Comparison of ENCODE assay signal across 16 cellular contexts in genomic region chr2:22521620-22522019, GRCh38.
DNase-seq lines count a peak whose midpoint lies in the region; ATAC-seq, FAIRE-seq and TF ChIP-seq lines count a peak whose summit lies in the region.
"Had no signal": no experiment of that assay in that cellular context is flagged by ENCODE, and none has a peak within 500 bp of the region (broad histone marks: within the 10 kb centered on the region; RNA-seq: fewer than 3 reads in every experiment).

No MANE protein-coding gene starts in this region.

- H2BK12ac ChIP-seq in H1 (ENCODE audit: low read depth, low read length), result no peak overlapping the region

- peaks cover 1% of the 10 kb centered on the region for H3K27me3 Mint-ChIP-seq in GM23338 (ENCODE audit: insufficient read depth, low read depth, poor library complexity)
- no peaks in the 10 kb centered on the region for H3K27me3 Mint-ChIP-seq in HFFc6 (ENCODE audit: insufficient read depth)
- no peaks in the 10 kb centered on the region for H3K27me3 Mint-ChIP-seq in Caco-2 (ENCODE audit: insufficient read depth, unreplicated experiment)
- H3K27me3 Mint-ChIP-seq: CD4-positive, alpha-beta memory T cell had no signal

- H3K4me1 ChIP-seq in GM23338 (ENCODE audit: insufficient read depth), result no peaks in the 10 kb centered on the region
- H3K4me1 ChIP-seq in NT2/D1 (ENCODE audit: insufficient read depth, insufficient read length), result peaks cover 2% of the 10 kb centered on the region
- no peaks in the 10 kb centered on the region; a peak in 1 of 7 replicates for H3K4me1 ChIP-seq in H1 (replicated peaks in 1 of 4; ENCODE audit: control insufficient read depth in 3 of 4, insufficient read depth in 4 of 4, low read length in 3 of 4)
- peaks cover 5% of the 10 kb centered on the region for H3K4me1 ChIP-seq in mesendoderm (ENCODE audit: control insufficient read depth, low read depth, low read length)
- H3K4me1 ChIP-seq in effector memory CD4-positive, alpha-beta T cell (ENCODE audit: control insufficient read depth, insufficient read depth, low read length, poor library complexity, severe bottlenecking), result no peaks in the 10 kb centered on the region
- H3K4me1 ChIP-seq in Caco-2, result no peaks in the 10 kb centered on the region

- H4K5ac ChIP-seq in H1 (ENCODE audit: insufficient read length, low read depth, low read length), result no peak overlapping the region
- H4K5ac ChIP-seq in mesendoderm (ENCODE audit: low read length), result no peak overlapping the region

- no peak overlapping the region for H3K9ac ChIP-seq in NT2/D1 (ENCODE audit: insufficient read length, low read depth)
- H3K9ac ChIP-seq in H1 (replicated peaks in 1 of 4; ENCODE audit: extremely low read depth in 1 of 4, low read depth in 3 of 4, low read length in 3 of 4), result no peak overlapping the region
- H3K9ac ChIP-seq in mesendoderm (ENCODE audit: low read length), result no peak overlapping the region

- no peaks in the 10 kb centered on the region for H3K23me2 ChIP-seq in H1 (ENCODE audit: low read depth, low read length)

- no peak for TF ChIP-seq RAD21 in H1 (IDR thresholded peaks at IDR 0.05 in 1 of 2, conservative IDR thresholded peaks at IDR 0.05 in 1 of 2; ENCODE audit: low read depth in 2 of 2, low read length in 2 of 2)

- POLR2A ChIA-PET in H1 (lab: Charles Lee; ENCODE audit: partially characterized antibody) (no interaction called here), Caco-2 (lab: Charles Lee) (no interaction called here)

- no peaks in the 10 kb centered on the region for H3F3A ChIP-seq in GM23338 (replicated peaks; ENCODE audit: low read depth)

- no peak overlapping the region for H4K91ac ChIP-seq in H1 (replicated peaks; ENCODE audit: insufficient read length, low read length)

- H4K8ac ChIP-seq in H1 (ENCODE audit: extremely low read depth, insufficient read depth, low read length) (no peak overlapping the region), mesendoderm (ENCODE audit: low read depth, low read length) (no peak overlapping the region)

- no peak overlapping the region for H3K14ac ChIP-seq in H1 (ENCODE audit: insufficient read length)

- no peak overlapping the region for H3K23ac ChIP-seq in H1 (ENCODE audit: insufficient read length)
- H3K23ac ChIP-seq in mesendoderm (ENCODE audit: low read length), result no peak overlapping the region

- H3K56ac ChIP-seq in H1 (replicated peaks; ENCODE audit: insufficient read length, low read depth, low read length), result no peak overlapping the region
- peak overlapping the region; percentile 47 for H3K56ac ChIP-seq in mesendoderm (ENCODE audit: low read length)

- H3K4me3 ChIP-seq in GM23338, result no peak overlapping the region
- H3K4me3 ChIP-seq in NT2/D1 (ENCODE audit: insufficient read length, low read depth), result no peak overlapping the region
- H3K4me3 ChIP-seq in H1 (ENCODE audit: extremely low read depth in 1 of 4, insufficient read depth in 2 of 4, low read depth in 3 of 4, low read length in 4 of 4), result no peak overlapping the region
- H3K4me3 ChIP-seq in mesendoderm (ENCODE audit: low read length), result no peak overlapping the region
- H3K4me3 ChIP-seq in effector memory CD4-positive, alpha-beta T cell (ENCODE audit: insufficient read depth, low read depth, low read length, poor library complexity, severe bottlenecking), result no peak overlapping the region
- H3K4me3 ChIP-seq in Caco-2 (ENCODE audit: low read depth, low read length), result no peak overlapping the region

- H3K36me3 Mint-ChIP-seq in GM23338 (ENCODE audit: low read depth) (no peaks in the 10 kb centered on the region; the same call in 2 of the 3 replicates), HFFc6 (ENCODE audit: low read depth) (no peaks in the 10 kb centered on the region), Caco-2 (ENCODE audit: insufficient read depth, unreplicated experiment) (no peaks in the 10 kb centered on the region)
- H3K36me3 Mint-ChIP-seq: CD4-positive, alpha-beta memory T cell had no signal

- TF ChIP-seq CTCF in GM23338 (conservative IDR thresholded peaks at IDR 0.05; ENCODE audit: low read depth in 2 of 2) (no peak), H1 (IDR thresholded peaks at IDR 0.05; ENCODE audit: control extremely low read depth in 1 of 3, insufficient read depth in 1 of 3, low read depth in 1 of 3, low read length in 3 of 3) (no peak), HFFc6 (IDR thresholded peaks at IDR 0.05) (no peak), Caco-2 (IDR thresholded peaks at IDR 0.05; ENCODE audit: insufficient read depth in 1 of 2, low read depth in 1 of 2, low read length in 1 of 2, severe bottlenecking in 1 of 2, unreplicated experiment in 1 of 2) (no peak)

- H3K27ac Mint-ChIP-seq in GM23338 (no peak overlapping the region), HFFc6 (no peak overlapping the region), Caco-2 (ENCODE audit: unreplicated experiment) (no peak overlapping the region)
- H3K27ac Mint-ChIP-seq: CD4-positive, alpha-beta memory T cell; H9 had no signal

- DNase-seq in GM23338 (ENCODE audit: low spot score) (no peak), NT2/D1 (ENCODE audit: low read depth, low spot score) (peak; percentile 28), H1 (ENCODE audit: low read depth in 1 of 2, low spot score in 2 of 2) (no peak), mesendoderm (peak; percentile 92), DMS 273 treated with DMSO at 0.1 percent for 48 hours (lab: John Stamatoyannopoulos, UW) (no peak), HFFc6 (no peak), Caco-2 (no peak)
- DNase-seq in effector memory CD4-positive, alpha-beta T cell, result no peak
- DNase-seq: C1 segment of cervical spinal cord; CD4-positive, alpha-beta memory T cell; COR-L47; DMS79; EL; GF-D8; H9 had no signal

- no peak for TF ChIP-seq POLR2A in H1 (IDR thresholded peaks at IDR 0.05; ENCODE audit: control extremely low read depth in 1 of 2, low read depth in 2 of 2, low read length in 2 of 2)

- no peak overlapping the region for H2BK5ac ChIP-seq in H1 (ENCODE audit: low read depth, low read length)
- peak overlapping the region; percentile 81 for H2BK5ac ChIP-seq in mesendoderm (ENCODE audit: low read length)

- no peak overlapping the region for H2BK120ac ChIP-seq in H1 (replicated peaks; ENCODE audit: low read depth, low read length)
- H2BK120ac ChIP-seq in mesendoderm (ENCODE audit: low read depth, low read length), result peak overlapping the region; percentile 96

- intact Hi-C loops in Caco-2 (cut with micrococcal nuclease; ENCODE audit: unreplicated experiment), result no loop called here

- H3K36me3 ChIP-seq in GM23338 (ENCODE audit: insufficient read depth), result peaks cover 3% of the 10 kb centered on the region; the same call in 1 of the 2 replicates
- no peaks in the 10 kb centered on the region for H3K36me3 ChIP-seq in NT2/D1 (ENCODE audit: insufficient read depth, insufficient read length, low read length)
- H3K36me3 ChIP-seq in H1 (ENCODE audit: control insufficient read depth in 2 of 4, insufficient read depth in 4 of 4, low read length in 3 of 4), result no peaks in the 10 kb centered on the region
- H3K36me3 ChIP-seq in mesendoderm (ENCODE audit: control insufficient read depth, insufficient read depth, low read length), result no peaks in the 10 kb centered on the region
- H3K36me3 ChIP-seq in effector memory CD4-positive, alpha-beta T cell (ENCODE audit: control insufficient read depth, insufficient read depth, low read length), result no peaks in the 10 kb centered on the region
- no peaks in the 10 kb centered on the region for H3K36me3 ChIP-seq in Caco-2 (ENCODE audit: control insufficient read depth, insufficient read depth, low read length)

- H3K4ac ChIP-seq in H1 (replicated peaks; ENCODE audit: insufficient read length, low read depth, low read length) (no peak overlapping the region), mesendoderm (ENCODE audit: low read depth, low read length) (no peak overlapping the region)

- BruUV-seq in Caco-2 (replicated peaks; lab: Mats Ljungman, UMichigan), result no TSS peak

- H3K27ac ChIP-seq in GM23338 (ENCODE audit: low read depth) (no peak overlapping the region), H1 (ENCODE audit: low read depth, low read length) (no peak overlapping the region), mesendoderm (ENCODE audit: low read depth, low read length) (peak overlapping the region; percentile 60)
- no peak overlapping the region for H3K27ac ChIP-seq in effector memory CD4-positive, alpha-beta T cell (ENCODE audit: insufficient read depth, low read length, poor library complexity, severe bottlenecking)

- H2AFZ ChIP-seq in GM23338 (no peak overlapping the region), H1 (ENCODE audit: low read length) (no peak overlapping the region)

- no peak for FAIRE-seq in H1 (lab: Jason Lieb, UNC)
- FAIRE-seq: GM12891 had no signal

- H3K4me2 ChIP-seq in GM23338 (no peak overlapping the region), H1 (ENCODE audit: insufficient read depth in 1 of 2, low read depth in 2 of 2, low read length in 2 of 2) (no peak overlapping the region), mesendoderm (ENCODE audit: low read length) (no peak overlapping the region)

- H2BK20ac ChIP-seq in H1 (ENCODE audit: low read length), result no peak overlapping the region

- H3K18ac ChIP-seq in H1 (ENCODE audit: extremely low read depth, low read length), result no peak overlapping the region
- peak overlapping the region; percentile 87 for H3K18ac ChIP-seq in mesendoderm (ENCODE audit: low read length)

- H3K9me3 Mint-ChIP-seq in GM23338 (peaks cover 5% of the 10 kb centered on the region), HFFc6 (peaks cover 32% of the 10 kb centered on the region), Caco-2 (ENCODE audit: unreplicated experiment) (no peaks in the 10 kb centered on the region)

- H3K9me3 ChIP-seq in NT2/D1 (ENCODE audit: insufficient read depth, low read length) (no peaks in the 10 kb centered on the region), H1 (ENCODE audit: insufficient read depth in 2 of 2, low read depth in 1 of 2, low read length in 1 of 2) (no peaks in the 10 kb centered on the region), Caco-2 (no peaks in the 10 kb centered on the region)
- no peaks in the 10 kb centered on the region for H3K9me3 ChIP-seq in effector memory CD4-positive, alpha-beta T cell (ENCODE audit: control insufficient read depth, low read length)

- H3K79me1 ChIP-seq in H1 (ENCODE audit: low read depth, low read length), result no peaks in the 10 kb centered on the region
- H3K79me1 ChIP-seq in mesendoderm (ENCODE audit: low read length), result no peaks in the 10 kb centered on the region

- TF ChIP-seq EP300 in H1 (IDR thresholded peaks at IDR 0.05; ENCODE audit: borderline replicate concordance in 1 of 2, low read depth in 2 of 2, low read length in 2 of 2), result no peak

- H3K79me2 ChIP-seq in GM23338 (replicated peaks; ENCODE audit: insufficient read depth) (no peaks in the 10 kb centered on the region), H1 (ENCODE audit: control insufficient read depth in 1 of 2, insufficient read depth in 2 of 2, low read length in 2 of 2) (no peaks in the 10 kb centered on the region), mesendoderm (ENCODE audit: control insufficient read depth, insufficient read depth, low read length) (no peaks in the 10 kb centered on the region)

- H2AK5ac ChIP-seq in H1 (ENCODE audit: low read depth, low read length) (no peak overlapping the region), mesendoderm (ENCODE audit: low read length) (no peak overlapping the region)

- H3K4me1 Mint-ChIP-seq in GM23338 (peaks cover 11% of the 10 kb centered on the region), HFFc6 (ENCODE audit: low read depth) (no peaks in the 10 kb centered on the region), Caco-2 (ENCODE audit: low read depth, unreplicated experiment) (no peaks in the 10 kb centered on the region)
- H3K4me1 Mint-ChIP-seq: CD4-positive, alpha-beta memory T cell had no signal

- H4K20me1 ChIP-seq in GM23338 (replicated peaks; ENCODE audit: insufficient read depth) (no peaks in the 10 kb centered on the region), H1 (replicated peaks in 1 of 2; ENCODE audit: control insufficient read depth in 1 of 2, insufficient read depth in 2 of 2, low read length in 2 of 2) (no peaks in the 10 kb centered on the region)

- ATAC-seq in GM23338, result peak; percentile 42; the same call in 2 of the 3 replicates

- no peak overlapping the region for H2BK15ac ChIP-seq in H1 (ENCODE audit: low read length)
- no peak overlapping the region for H2BK15ac ChIP-seq in mesendoderm (replicated peaks; ENCODE audit: low read depth)

- H3K9me2 ChIP-seq in GM23338 (ENCODE audit: insufficient read depth), result no peaks in the 10 kb centered on the region

- H3K27me3 ChIP-seq in GM23338 (ENCODE audit: insufficient read depth) (no peaks in the 10 kb centered on the region), NT2/D1 (ENCODE audit: insufficient read depth, insufficient read length) (no peaks in the 10 kb centered on the region), H1 (replicated peaks in 1 of 4; ENCODE audit: control insufficient read depth in 3 of 4, extremely low read depth in 1 of 4, insufficient read depth in 3 of 4, low read length in 3 of 4) (no peaks in the 10 kb centered on the region), mesendoderm (ENCODE audit: insufficient read depth, low read length, poor library complexity) (no peaks in the 10 kb centered on the region), Caco-2 (replicated peaks; ENCODE audit: control insufficient read depth, insufficient read depth, low read length) (no peaks in the 10 kb centered on the region)
- no peaks in the 10 kb centered on the region for H3K27me3 ChIP-seq in effector memory CD4-positive, alpha-beta T cell (replicated peaks; ENCODE audit: control insufficient read depth, insufficient read depth, low read length, poor library complexity, severe bottlenecking)

- CTCF ChIA-PET in H1 (lab: Charles Lee; ENCODE audit: partially characterized antibody), result interaction anchor here (1.3 kb wide), 1 partner anchor 9 kb away, joined by 5 read pairs; no protein-coding TSS in a partner anchor
- CTCF ChIA-PET in Caco-2 (lab: Charles Lee), result no interaction called here

- no peak overlapping the region for H3K4me3 Mint-ChIP-seq in GM23338
- no peak overlapping the region for H3K4me3 Mint-ChIP-seq in HFFc6
- no peak overlapping the region for H3K4me3 Mint-ChIP-seq in Caco-2 (ENCODE audit: unreplicated experiment)
- H3K4me3 Mint-ChIP-seq: CD4-positive, alpha-beta memory T cell; H9 had no signal

Comparison
In these comparisons a context has a peak if more than half of its experiments do, and no peak if none do; other contexts are left out.
1. DNase-seq: peak in NT2/D1 (single experiment) and mesendoderm (single experiment); none in GM23338 (single experiment), H1 (0 of 2), DMS 273 treated with DMSO at 0.1 percent for 48 hours (single experiment), effector memory CD4-positive, alpha-beta T cell (0 of 3), HFFc6 (single experiment) and Caco-2 (0 of 2).